Comparison of ENCODE assay signal across 12 cellular contexts in the genomic region with DNA sequence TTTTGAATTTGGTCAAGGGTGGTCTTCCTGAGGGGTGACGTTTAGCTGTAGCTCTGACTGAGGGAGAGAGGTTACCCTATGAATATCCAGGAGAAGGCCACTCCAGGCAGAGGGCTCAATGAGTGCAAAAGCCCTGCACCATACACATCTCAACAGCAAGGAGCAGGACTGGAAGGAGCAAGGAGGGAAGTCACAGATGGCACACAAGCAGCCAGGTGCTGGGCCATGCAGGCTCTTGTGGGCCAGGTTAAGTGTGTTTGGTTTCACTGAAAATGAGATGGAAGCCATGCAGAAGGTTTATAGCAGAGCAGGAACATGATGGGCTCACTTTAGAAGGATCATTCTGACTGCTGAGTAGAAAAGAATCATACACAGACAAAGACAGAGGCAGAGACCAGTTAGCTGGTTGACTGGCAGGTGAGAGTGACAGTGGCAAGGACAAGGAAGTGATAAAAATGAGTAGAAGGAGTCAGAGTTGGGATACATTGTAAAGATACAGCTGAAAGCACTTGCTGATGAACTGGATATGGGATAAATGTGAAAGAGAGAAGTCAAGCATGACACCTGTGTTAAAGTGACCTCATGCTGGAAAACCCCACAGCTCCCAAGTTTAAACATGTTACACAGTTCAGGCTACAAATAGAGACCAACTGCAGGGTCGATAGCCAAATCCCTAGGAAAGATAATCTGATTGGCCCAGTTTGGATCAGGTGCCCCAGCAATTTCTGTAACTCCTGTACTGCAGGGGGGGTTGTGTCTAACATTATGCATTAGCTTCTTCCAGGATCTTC.
DNase-seq lines count a peak whose midpoint lies in the region; ATAC-seq and TF ChIP-seq lines count a peak whose summit lies in the region.
"Had no signal": no experiment of that assay in that cellular context is flagged by ENCODE, and none has a peak within 500 bp of the region (broad histone marks: within the 10 kb centered on the region; RNA-seq: fewer than 3 reads in every experiment).

No MANE protein-coding gene starts in this region.

- TF ChIP-seq CTCF in MM.1S (IDR thresholded peaks at IDR 0.05; ENCODE audit: low read length) = no peak
- no peak for TF ChIP-seq CTCF in lower leg skin (IDR thresholded peaks at IDR 0.05)

- no peak for DNase-seq in MM.1S
- DNase-seq in left kidney (ENCODE audit: low read depth, low spot score) = peak; percentile 68
- no peak for DNase-seq in pons (ENCODE audit: low spot score)
- no peak for DNase-seq in HAP-1 (ENCODE audit: low spot score in 2 of 2)
- no peak for DNase-seq in lower leg skin (ENCODE audit: low spot score in 2 of 2)
- no peak for DNase-seq in activated T-cell treated with anti-CD3 and anti-CD28 coated beads for 4 hours
- DNase-seq: activated gamma-delta T cell treated with Interleukin-2 at 50 U/mL for 16 hours; effector memory CD4-positive, alpha-beta T cell; islet precursor cell had no signal

- peak overlapping the region; percentile 32; the same call in 1 of the 2 replicates for H3K27ac ChIP-seq in MM.1S (ENCODE audit: low read length)

- H3K9me3 ChIP-seq in MM.1S (replicated peaks; ENCODE audit: insufficient read depth, low read length) = no peaks in the 10 kb centered on the region
- H3K9me3 ChIP-seq in HAP-1 = peaks cover 2% of the 10 kb centered on the region; the same call in 1 of the 2 replicates

- no peaks in the 10 kb centered on the region for H3F3A ChIP-seq in MM.1S (ENCODE audit: insufficient read depth, low read length)

- no peaks in the 10 kb centered on the region for H3K79me2 ChIP-seq in MM.1S (ENCODE audit: low read length)

- in situ Hi-C loops in HAP-1 (cut with MboI; ENCODE audit: low sequenced_read_pairs) = no loop called here

- no peaks in the 10 kb centered on the region for H4K20me1 ChIP-seq in MM.1S (ENCODE audit: insufficient read depth, low read length)

- no peaks in the 10 kb centered on the region for H3K27me3 ChIP-seq in MM.1S (replicated peaks; ENCODE audit: insufficient read depth, low read length)
- no peaks in the 10 kb centered on the region for H3K27me3 ChIP-seq in HAP-1 (ENCODE audit: low read depth)

- H3K4me3 ChIP-seq in MM.1S (ENCODE audit: low read length) = no peak overlapping the region
- no peak overlapping the region for H3K4me3 ChIP-seq in HAP-1
- no peak overlapping the region for H3K4me3 ChIP-seq in lower leg skin (ENCODE audit: low read depth, poor library complexity, severe bottlenecking)

- no peak overlapping the region; the same call in 1 of the 2 replicates for H3K4me2 ChIP-seq in MM.1S (ENCODE audit: low read depth, low read length)

- intact Hi-C loops in lower leg skin (cut with DNase I; ENCODE audit: low total_unique reads) = no loop called here

- H3K9ac ChIP-seq in MM.1S (ENCODE audit: low read length) = no peak overlapping the region

- H3K9me2 ChIP-seq in MM.1S (replicated peaks; ENCODE audit: insufficient read depth, low read length) = no peaks in the 10 kb centered on the region

- no peak for TF ChIP-seq POLR2A in lower leg skin (IDR thresholded peaks at IDR 0.05)

- H3K36me3 ChIP-seq in MM.1S (replicated peaks; ENCODE audit: insufficient read depth, low read length) (no peaks in the 10 kb centered on the region), HAP-1 (replicated peaks) (no peaks in the 10 kb centered on the region)

- WGBS in lower leg skin, 2 donors = 54 to 59% methylated on average over 2 of the region's 2 CpGs

- no peak overlapping the region for H2AFZ ChIP-seq in MM.1S (ENCODE audit: low read length)

- peaks cover 11% of the 10 kb centered on the region; the same call in 1 of the 2 replicates for H3K4me1 ChIP-seq in MM.1S (ENCODE audit: low read length)
- no peaks in the 10 kb centered on the region for H3K4me1 ChIP-seq in HAP-1

- ATAC-seq in GM18868 (IDR thresholded peaks at IDR 0.05; ENCODE audit: unreplicated experiment) (peak; percentile 87), HG02610 (IDR thresholded peaks at IDR 0.05; ENCODE audit: unreplicated experiment) (peak; percentile 85)
- ATAC-seq: HCT116 had no signal
